In the genomic region with DNA sequence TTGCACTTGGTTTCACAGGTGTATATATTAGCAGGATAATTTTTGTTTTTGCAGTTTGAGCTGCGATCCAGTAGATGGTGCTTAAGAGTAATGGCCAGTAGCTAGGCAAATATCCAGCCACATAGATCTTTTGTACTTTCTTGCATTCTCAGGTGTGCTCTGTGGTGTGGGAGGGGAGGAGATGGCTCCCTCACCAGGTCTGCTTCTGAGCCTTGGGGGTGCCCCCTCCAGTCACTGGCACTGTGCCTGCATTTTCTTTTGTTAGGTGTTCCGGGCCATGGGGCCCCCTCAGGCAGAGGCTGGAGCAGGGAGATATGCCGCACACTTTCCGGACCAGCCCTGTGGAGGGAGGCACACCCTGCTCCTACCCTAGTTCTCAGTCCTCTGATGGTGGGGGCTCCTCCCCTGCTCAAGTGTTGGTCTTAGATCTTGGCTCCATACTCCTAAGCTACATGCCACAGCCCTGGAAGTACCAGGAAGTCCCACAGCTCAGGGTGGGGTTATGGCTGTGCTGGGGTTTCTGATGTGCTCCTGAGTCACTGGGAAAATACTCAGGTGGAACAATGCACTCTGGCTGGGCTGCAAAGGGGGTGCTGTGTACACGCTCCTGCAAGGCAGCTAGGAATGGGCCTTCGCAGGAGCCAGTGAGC, we compare ENCODE assay signal across 1 cellular context.
TF ChIP-seq lines count a peak whose summit lies in the region.

No MANE protein-coding gene starts in this region.

TF ChIP-seq in GM23338, 12 proteins besides CTCF, POLR2A, EP300 and RAD21 (continued from another document):
- TF ChIP-seq, protein P1, sequence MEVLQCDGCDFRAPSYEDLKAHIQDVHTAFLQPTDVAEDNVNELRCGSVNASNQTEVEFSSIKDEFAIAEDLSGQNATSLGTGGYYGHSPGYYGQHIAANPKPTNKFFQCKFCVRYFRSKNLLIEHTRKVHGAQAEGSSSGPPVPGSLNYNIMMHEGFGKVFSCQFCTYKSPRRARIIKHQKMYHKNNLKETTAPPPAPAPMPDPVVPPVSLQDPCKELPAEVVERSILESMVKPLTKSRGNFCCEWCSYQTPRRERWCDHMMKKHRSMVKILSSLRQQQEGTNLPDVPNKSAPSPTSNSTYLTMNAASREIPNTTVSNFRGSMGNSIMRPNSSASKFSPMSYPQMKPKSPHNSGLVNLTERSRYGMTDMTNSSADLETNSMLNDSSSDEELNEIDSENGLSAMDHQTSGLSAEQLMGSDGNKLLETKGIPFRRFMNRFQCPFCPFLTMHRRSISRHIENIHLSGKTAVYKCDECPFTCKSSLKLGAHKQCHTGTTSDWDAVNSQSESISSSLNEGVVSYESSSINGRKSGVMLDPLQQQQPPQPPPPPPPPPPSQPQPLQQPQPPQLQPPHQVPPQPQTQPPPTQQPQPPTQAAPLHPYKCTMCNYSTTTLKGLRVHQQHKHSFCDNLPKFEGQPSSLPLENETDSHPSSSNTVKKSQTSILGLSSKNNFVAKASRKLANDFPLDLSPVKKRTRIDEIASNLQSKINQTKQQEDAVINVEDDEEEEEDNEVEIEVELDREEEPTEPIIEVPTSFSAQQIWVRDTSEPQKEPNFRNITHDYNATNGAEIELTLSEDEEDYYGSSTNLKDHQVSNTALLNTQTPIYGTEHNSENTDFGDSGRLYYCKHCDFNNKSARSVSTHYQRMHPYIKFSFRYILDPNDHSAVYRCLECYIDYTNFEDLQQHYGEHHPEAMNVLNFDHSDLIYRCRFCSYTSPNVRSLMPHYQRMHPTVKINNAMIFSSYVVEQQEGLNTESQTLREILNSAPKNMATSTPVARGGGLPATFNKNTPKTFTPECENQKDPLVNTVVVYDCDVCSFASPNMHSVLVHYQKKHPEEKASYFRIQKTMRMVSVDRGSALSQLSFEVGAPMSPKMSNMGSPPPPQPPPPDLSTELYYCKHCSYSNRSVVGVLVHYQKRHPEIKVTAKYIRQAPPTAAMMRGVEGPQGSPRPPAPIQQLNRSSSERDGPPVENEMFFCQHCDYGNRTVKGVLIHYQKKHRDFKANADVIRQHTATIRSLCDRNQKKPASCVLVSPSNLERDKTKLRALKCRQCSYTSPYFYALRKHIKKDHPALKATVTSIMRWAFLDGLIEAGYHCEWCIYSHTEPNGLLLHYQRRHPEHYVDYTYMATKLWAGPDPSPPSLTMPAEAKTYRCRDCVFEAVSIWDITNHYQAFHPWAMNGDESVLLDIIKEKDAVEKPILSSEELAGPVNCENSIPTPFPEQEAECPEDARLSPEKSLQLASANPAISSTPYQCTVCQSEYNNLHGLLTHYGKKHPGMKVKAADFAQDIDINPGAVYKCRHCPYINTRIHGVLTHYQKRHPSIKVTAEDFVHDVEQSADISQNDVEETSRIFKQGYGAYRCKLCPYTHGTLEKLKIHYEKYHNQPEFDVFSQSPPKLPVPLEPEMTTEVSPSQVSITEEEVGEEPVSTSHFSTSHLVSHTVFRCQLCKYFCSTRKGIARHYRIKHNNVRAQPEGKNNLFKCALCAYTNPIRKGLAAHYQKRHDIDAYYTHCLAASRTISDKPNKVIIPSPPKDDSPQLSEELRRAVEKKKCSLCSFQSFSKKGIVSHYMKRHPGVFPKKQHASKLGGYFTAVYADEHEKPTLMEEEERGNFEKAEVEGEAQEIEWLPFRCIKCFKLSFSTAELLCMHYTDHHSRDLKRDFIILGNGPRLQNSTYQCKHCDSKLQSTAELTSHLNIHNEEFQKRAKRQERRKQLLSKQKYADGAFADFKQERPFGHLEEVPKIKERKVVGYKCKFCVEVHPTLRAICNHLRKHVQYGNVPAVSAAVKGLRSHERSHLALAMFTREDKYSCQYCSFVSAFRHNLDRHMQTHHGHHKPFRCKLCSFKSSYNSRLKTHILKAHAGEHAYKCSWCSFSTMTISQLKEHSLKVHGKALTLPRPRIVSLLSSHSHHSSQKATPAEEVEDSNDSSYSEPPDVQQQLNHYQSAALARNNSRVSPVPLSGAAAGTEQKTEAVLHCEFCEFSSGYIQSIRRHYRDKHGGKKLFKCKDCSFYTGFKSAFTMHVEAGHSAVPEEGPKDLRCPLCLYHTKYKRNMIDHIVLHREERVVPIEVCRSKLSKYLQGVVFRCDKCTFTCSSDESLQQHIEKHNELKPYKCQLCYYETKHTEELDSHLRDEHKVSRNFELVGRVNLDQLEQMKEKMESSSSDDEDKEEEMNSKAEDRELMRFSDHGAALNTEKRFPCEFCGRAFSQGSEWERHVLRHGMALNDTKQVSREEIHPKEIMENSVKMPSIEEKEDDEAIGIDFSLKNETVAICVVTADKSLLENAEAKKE (CRISPR knock-in tag; IDR thresholded peaks at IDR 0.05) = no peak
- TF ChIP-seq CREB1 (CRISPR knock-in tag; IDR thresholded peaks at IDR 0.05; ENCODE audit: low read depth) (no peak), JUNB (IDR thresholded peaks at IDR 0.05; ENCODE audit: unreplicated experiment) (no peak), NANOG (IDR thresholded peaks at IDR 0.05; ENCODE audit: borderline replicate concordance) (no peak), STAT1 (IDR thresholded peaks at IDR 0.05; ENCODE audit: unreplicated experiment) (no peak)
